1 cellular context compared by ENCODE assay signal in genomic region chr18:35458677-35459441, GRCh38.
TF ChIP-seq lines count a peak whose summit lies in the region.

No MANE protein-coding gene starts in this region.

TF ChIP-seq in HepG2, 621 proteins besides CTCF, POLR2A, EP300 and RAD21 (continued from another document and continues in another):
- no peak for TF ChIP-seq SNAPC4 (CRISPR knock-in tag; IDR thresholded peaks at IDR 0.05)
- no peak for TF ChIP-seq FOXO4 (CRISPR knock-in tag; conservative IDR thresholded peaks at IDR 0.05)
- TF ChIP-seq ZBTB3 (CRISPR knock-in tag; IDR thresholded peaks at IDR 0.05; ENCODE audit: borderline replicate concordance, low read depth) = no peak
- no peak for TF ChIP-seq BRCA1 (CRISPR knock-in tag; IDR thresholded peaks at IDR 0.05)
- TF ChIP-seq ZBTB49 (CRISPR knock-in tag; IDR thresholded peaks at IDR 0.05; ENCODE audit: borderline replicate concordance) = no peak
- no peak for TF ChIP-seq TSC22D2 (CRISPR knock-in tag; IDR thresholded peaks at IDR 0.05; ENCODE audit: borderline replicate concordance)
- no peak for TF ChIP-seq TCF12 (IDR thresholded peaks at IDR 0.05)
- no peak for TF ChIP-seq TCF12 (CRISPR knock-in tag; IDR thresholded peaks at IDR 0.05)
- TF ChIP-seq PPARG (CRISPR knock-in tag; conservative IDR thresholded peaks at IDR 0.05) = peak; percentile 88
- TF ChIP-seq GZF1 (CRISPR knock-in tag; IDR thresholded peaks at IDR 0.05) = no peak
- TF ChIP-seq ZNF580 (CRISPR knock-in tag; IDR thresholded peaks at IDR 0.05; ENCODE audit: borderline replicate concordance, low read depth) = peak; percentile 75; the same call in 1 of the 2 replicates
- TF ChIP-seq MTF2 (CRISPR knock-in tag; IDR thresholded peaks at IDR 0.05; ENCODE audit: borderline replicate concordance) = no peak
- no peak for TF ChIP-seq ZNF512 (CRISPR knock-in tag; IDR thresholded peaks at IDR 0.05)
- TF ChIP-seq KLF6 (CRISPR knock-in tag; IDR thresholded peaks at IDR 0.05) = no peak
- no peak for TF ChIP-seq ZFP62 (CRISPR knock-in tag; IDR thresholded peaks at IDR 0.05)
- TF ChIP-seq PTBP1 (IDR thresholded peaks at IDR 0.05; ENCODE audit: low read depth, low read length, poor library complexity, severe bottlenecking) = no peak
- no peak for TF ChIP-seq MXD3 (CRISPR knock-in tag; IDR thresholded peaks at IDR 0.05)
- no peak for TF ChIP-seq ZNF530 (CRISPR knock-in tag; IDR thresholded peaks at IDR 0.05; ENCODE audit: low read depth)
- TF ChIP-seq ARNT2 (CRISPR knock-in tag; IDR thresholded peaks at IDR 0.05; ENCODE audit: low read depth) = 0 out of 2 replicates have a peak, but pooled peaks have one; percentile 25
- TF ChIP-seq ZUFSP (CRISPR knock-in tag; IDR thresholded peaks at IDR 0.05; ENCODE audit: borderline replicate concordance) = no peak
- TF ChIP-seq ZNF503 (CRISPR knock-in tag; IDR thresholded peaks at IDR 0.05) = no peak
- peak; percentile 51; the same call in 1 of the 2 replicates for TF ChIP-seq ZGPAT (CRISPR knock-in tag; IDR thresholded peaks at IDR 0.05)
- no peak for TF ChIP-seq TRAFD1 (CRISPR knock-in tag; IDR thresholded peaks at IDR 0.05; ENCODE audit: borderline replicate concordance)
- peak; percentile 46 for TF ChIP-seq ZNF574 (CRISPR knock-in tag; IDR thresholded peaks at IDR 0.05)
- no peak for TF ChIP-seq LBX2 (CRISPR knock-in tag; IDR thresholded peaks at IDR 0.05; ENCODE audit: borderline replicate concordance)
- no peak for TF ChIP-seq E2F1 (CRISPR knock-in tag; IDR thresholded peaks at IDR 0.05)
- no peak for TF ChIP-seq ATF5 (CRISPR knock-in tag; IDR thresholded peaks at IDR 0.05; ENCODE audit: low read depth)
- no peak for TF ChIP-seq ZNF225 (CRISPR knock-in tag; IDR thresholded peaks at IDR 0.05)
